ENCODE assay signal across 8 cellular contexts in genomic region chr19:8252922-8253589, GRCh38. TPM values are rescaled to one million over a fixed set of nuclear protein-coding genes. Genes with fewer than 3 reads are reported as not detected.
DNase-seq lines count a peak whose midpoint lies in the region; ATAC-seq lines count a peak whose summit lies in the region.

No MANE protein-coding gene starts in this region.

- no peak overlapping the region for H3K27ac ChIP-seq in CD8-positive, alpha-beta memory T cell (ENCODE audit: low read depth, low read length)

- H3K9me3 ChIP-seq in CD8-positive, alpha-beta memory T cell (ENCODE audit: low read length): no peaks in the 10 kb centered on the region
- no peaks in the 10 kb centered on the region for H3K9me3 ChIP-seq in NT2/D1 (ENCODE audit: insufficient read depth, low read length)

- no peak overlapping the region for H3K4me3 ChIP-seq in CD8-positive, alpha-beta memory T cell (ENCODE audit: low read length)
- no peak overlapping the region for H3K4me3 ChIP-seq in NT2/D1 (ENCODE audit: insufficient read length, low read depth)

- H3K27me3 ChIP-seq in CD8-positive, alpha-beta memory T cell (ENCODE audit: insufficient read depth, low read length, poor library complexity, severe bottlenecking): no peaks in the 10 kb centered on the region
- no peaks in the 10 kb centered on the region for H3K27me3 ChIP-seq in NT2/D1 (ENCODE audit: insufficient read depth, insufficient read length)

- peaks cover 4 to 14% (median 8%) of the 10 kb centered on the region in 3 donors for H3K4me1 Mint-ChIP-seq in CD8-positive, alpha-beta memory T cell
- peaks cover 6 to 15% of the 10 kb centered on the region in 2 donors for H3K4me1 Mint-ChIP-seq in effector memory CD8-positive, alpha-beta T cell (ENCODE audit: low read depth in 2 of 2)

- no peaks in the 10 kb centered on the region for H3K27me3 Mint-ChIP-seq in CD8-positive, alpha-beta memory T cell
- no peaks in the 10 kb centered on the region for H3K27me3 Mint-ChIP-seq in effector memory CD8-positive, alpha-beta T cell

- no peaks in the 10 kb centered on the region for H3K4me1 ChIP-seq in CD8-positive, alpha-beta memory T cell (ENCODE audit: insufficient read depth, low read length)
- H3K4me1 ChIP-seq in NT2/D1 (ENCODE audit: insufficient read depth, insufficient read length): peaks cover 17% of the 10 kb centered on the region

- H3K36me3 Mint-ChIP-seq in CD8-positive, alpha-beta memory T cell: peaks cover 2 to 43% (median 8%) of the 10 kb centered on the region in 3 donors
- H3K36me3 Mint-ChIP-seq in effector memory CD8-positive, alpha-beta T cell (ENCODE audit: insufficient read depth): peaks cover 9% of the 10 kb centered on the region

- H3K9me3 Mint-ChIP-seq in CD8-positive, alpha-beta memory T cell: no peaks in the 10 kb centered on the region
- no peaks in the 10 kb centered on the region for H3K9me3 Mint-ChIP-seq in effector memory CD8-positive, alpha-beta T cell

- no peak overlapping the region for H3K9ac ChIP-seq in NT2/D1 (ENCODE audit: insufficient read length, low read depth)

- peak overlapping the region in 1 of 8 donors; percentile 88 for H3K27ac Mint-ChIP-seq in CD8-positive, alpha-beta memory T cell
- no peak overlapping the region for H3K27ac Mint-ChIP-seq in effector memory CD8-positive, alpha-beta T cell

- no peak overlapping the region for H3K4me3 Mint-ChIP-seq in CD8-positive, alpha-beta memory T cell
- H3K4me3 Mint-ChIP-seq in effector memory CD8-positive, alpha-beta T cell: no peak overlapping the region

- peak; percentile 70 to 87 (median 74) for DNase-seq in CD8-positive, alpha-beta memory T cell
- DNase-seq in NT2/D1 (ENCODE audit: low read depth, low spot score) (peak; percentile 83), mesenteric fat pad (ENCODE audit: low spot score) (peak; percentile 92)
- DNase-seq in activated CD8-positive, alpha-beta memory T cell treated with anti-CD3 and anti-CD28 coated beads for 4 hours (ENCODE audit: low read depth in 2 of 2): peak; percentile 68 to 70
- DNase-seq in effector memory CD8-positive, alpha-beta T cell: peak; percentile 82 to 87 (median 85)
- DNase-seq in stimulated activated CD8-positive, alpha-beta memory T cell treated with anti-CD3 and anti-CD28 coated beads, Interleukin-2, amount 100 ng/mL, for 48 hours (ENCODE audit: low read depth in 2 of 2): peak; percentile 72 to 75

- no peaks in the 10 kb centered on the region for H3K36me3 ChIP-seq in CD8-positive, alpha-beta memory T cell (ENCODE audit: insufficient read depth, low read length)
- H3K36me3 ChIP-seq in NT2/D1 (ENCODE audit: insufficient read depth, insufficient read length, low read length): peaks cover 57% of the 10 kb centered on the region

- POLR2A ChIA-PET in CD8-positive, alpha-beta memory T cell (lab: Charles Lee): no interaction called here

- peak; percentile 51 for ATAC-seq in HG03342 (IDR thresholded peaks at IDR 0.05; ENCODE audit: unreplicated experiment)
- ATAC-seq in effector memory CD8-positive, alpha-beta T cell (replicated peaks): peak; percentile 97
- no peak for ATAC-seq in GM18519 (IDR thresholded peaks at IDR 0.05; ENCODE audit: low FRiP score, unreplicated experiment)

- CTCF ChIA-PET in CD8-positive, alpha-beta memory T cell (lab: Charles Lee): interaction anchor here (0.6 to 1.9 kb wide), 15 partner anchors 8 to 309 kb away, joined by 3 to 16 read pairs (median 3); no protein-coding TSS in a partner anchor

RNA-seq across cellular contexts. Expression of gene CERS4, which starts 43.9 kb away (rescaled TPM):
- 10 to 100 TPM; 21.5 to 21.9 TPM for total RNA-seq in CD8-positive, alpha-beta memory T cell
- polyA plus RNA-seq in CD8-positive, alpha-beta memory T cell: 13.3 TPM
- 41.5 TPM for total RNA-seq in mesenteric fat pad

RNA-seq across cellular contexts. Expression of gene CD320, which starts 55.1 kb away (rescaled TPM):
- 10 to 100 TPM; 93.7 to 97.6 TPM for total RNA-seq in CD8-positive, alpha-beta memory T cell
- 58.6 TPM for polyA plus RNA-seq in CD8-positive, alpha-beta memory T cell
- 55.2 TPM for total RNA-seq in mesenteric fat pad
